Comparison of ENCODE assay signal across 15 cellular contexts in the genomic region with DNA sequence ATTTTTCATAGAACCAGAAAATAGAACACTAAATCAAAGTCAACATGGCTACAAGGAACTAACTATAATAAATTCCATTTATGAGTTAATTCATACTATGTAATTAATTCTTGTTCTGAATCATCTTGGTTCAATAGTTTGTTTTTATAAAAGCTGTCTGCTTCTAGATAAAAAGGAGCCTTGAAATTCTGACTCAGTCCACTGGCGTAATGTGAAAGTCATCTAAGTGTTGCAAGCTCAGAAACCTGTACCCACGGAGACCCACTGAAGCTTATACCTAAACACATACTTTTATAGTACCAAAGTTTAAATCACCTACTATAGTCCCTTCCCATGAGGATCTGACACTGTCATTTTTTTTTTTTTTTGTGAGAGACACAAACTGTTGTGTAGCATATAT.
A peak's percentile ranks its signal among the peaks of the same experiment; 100 is the strongest.
DNase-seq lines count a peak whose midpoint lies in the region; ATAC-seq, FAIRE-seq and TF ChIP-seq lines count a peak whose summit lies in the region.
"Had no signal": no experiment of that assay in that cellular context is flagged by ENCODE, and none has a peak within 500 bp of the region (broad histone marks: within the 10 kb centered on the region; RNA-seq: fewer than 3 reads in every experiment).

No MANE protein-coding gene starts in this region.

- H3K4me3 ChIP-seq in bronchial epithelial cell (ENCODE audit: low read depth, low read length), result no peak overlapping the region
- H3K4me3 ChIP-seq: BLaER1, ovary, upper lobe of left lung had no signal

- no peak for FAIRE-seq in bronchial epithelial cell (lab: Jason Lieb, UNC)

- TF ChIP-seq CTCF in bronchial epithelial cell (IDR thresholded peaks at IDR 0.05; ENCODE audit: insufficient read depth, low read length, severe bottlenecking), result no peak

- no peak for ATAC-seq in GM18909 (IDR thresholded peaks at IDR 0.05; ENCODE audit: poor library complexity, unreplicated experiment)
- no peak for ATAC-seq in HG03280 (IDR thresholded peaks at IDR 0.05; ENCODE audit: unreplicated experiment)

- DNase-seq in AG08395 (ENCODE audit: low spot score), result peak; percentile 33
- DNase-seq in LHCN-M2 (ENCODE audit: low read depth), result peak; percentile 81
- peak; percentile 96 for DNase-seq in bronchial epithelial cell (ENCODE audit: low read depth)
- peak; percentile 97 for DNase-seq in iris pigment epithelial cell (ENCODE audit: low read depth)
- no peak for DNase-seq in caudate nucleus (lab: John Stamatoyannopoulos, UW)
- DNase-seq in stimulated activated CD4-positive, alpha-beta T cell treated with anti-CD3 and anti-CD28 coated beads, Interleukin-2, amount 100 ng/mL, for 48 hours, result no peak
- DNase-seq: activated CD4-positive, alpha-beta T cell treated with anti-CD3 and anti-CD28 coated beads, Interleukin-2, amount 50 U/mL, for 1 hour; NCI-H146; NCI-H526; ovary; T-helper 9 cell; upper lobe of left lung had no signal

- H3K27ac ChIP-seq in caudate nucleus (ENCODE audit: low read depth, low read length), result no peak overlapping the region
- H3K27ac ChIP-seq: BLaER1, ovary, upper lobe of left lung had no signal

- no peaks in the 10 kb centered on the region for H3K27me3 ChIP-seq in bronchial epithelial cell (ENCODE audit: control insufficient read depth, insufficient read depth, low read length)
- H3K27me3 ChIP-seq: BLaER1, ovary, upper lobe of left lung had no signal

- H3K36me3 ChIP-seq in bronchial epithelial cell (ENCODE audit: control insufficient read depth, insufficient read depth, low read length), result no peaks in the 10 kb centered on the region
- H3K36me3 ChIP-seq: BLaER1, ovary, upper lobe of left lung had no signal

Comparison
In these comparisons a context has a peak if more than half of its experiments do, and no peak if none do; other contexts are left out.
1. DNase-seq: peak in AG08395 (single experiment), LHCN-M2 (single experiment), bronchial epithelial cell (single experiment) and iris pigment epithelial cell (single experiment); none in caudate nucleus (0 of 61) and stimulated activated CD4-positive, alpha-beta T cell treated with anti-CD3 and anti-CD28 coated beads, Interleukin-2, amount 100 ng/mL, for 48 hours (0 of 2).